ENCODE assay signal across 15 cellular contexts in genomic region chr2:71617266-71617665, GRCh38.
DNase-seq lines count a peak whose midpoint lies in the region; ATAC-seq lines count a peak whose summit lies in the region.
"Had no signal": no experiment of that assay in that cellular context is flagged by ENCODE, and none has a peak within 500 bp of the region (broad histone marks: within the 10 kb centered on the region; RNA-seq: fewer than 3 reads in every experiment).

No MANE protein-coding gene starts in this region.

- POLR2A ChIA-PET in activated CD4-positive, alpha-beta memory T cell treated with anti-CD3 and anti-CD28 coated beads, Interleukin-2, amount 10 ng/mL, durations not matched to agents 7 days and 5 days (lab: Charles Lee): no interaction called here
- POLR2A ChIA-PET in activated CD4-positive, alpha-beta memory T cell treated with anti-CD3 and anti-CD28 coated beads for 36 hours (lab: Charles Lee): no interaction called here

- CTCF ChIA-PET in activated CD4-positive, alpha-beta memory T cell treated with anti-CD3 and anti-CD28 coated beads, Interleukin-2, amount 10 ng/mL, durations not matched to agents 7 days and 5 days (lab: Charles Lee): no interaction called here
- CTCF ChIA-PET in activated CD4-positive, alpha-beta memory T cell treated with anti-CD3 and anti-CD28 coated beads for 36 hours (lab: Charles Lee): no interaction called here

- H3K79me1 ChIP-seq in trophoblast cell (ENCODE audit: low read length): no peaks in the 10 kb centered on the region

- DNase-seq in activated CD4-positive, alpha-beta memory T cell treated with anti-CD3 and anti-CD28 coated beads, Interleukin-2, amount 10 ng/mL, durations not matched to agents 7 days and 5 days: peak; percentile 9
- DNase-seq in activated CD4-positive, alpha-beta memory T cell treated with anti-CD3 and anti-CD28 coated beads for 36 hours: no peak
- DNase-seq in D341Med (ENCODE audit: low spot score): peak; percentile 4
- peak; percentile 1 for DNase-seq in iPS-NIHi11 (ENCODE audit: low spot score)
- DNase-seq in trophoblast cell: no peak
- DNase-seq in stimulated activated CD4-positive, alpha-beta T cell treated with anti-CD3 and anti-CD28 coated beads, Interleukin-12 subunit alpha, Interleukin-12 subunit beta, amount 100 ng/mL, for 4 hours: no peak
- DNase-seq: DMS79, NCI-H1105 treated with DMSO at 0.1 percent for 48 hours, NCI-H187, NCI-H69 had no signal

- no peak overlapping the region for H4K12ac ChIP-seq in trophoblast cell (ENCODE audit: low read depth, low read length)

- no peak overlapping the region for H3K4ac ChIP-seq in trophoblast cell (ENCODE audit: low read depth, low read length)

- no peak overlapping the region for H4K8ac ChIP-seq in trophoblast cell (ENCODE audit: low read depth, low read length)

- ATAC-seq in HG03159 (IDR thresholded peaks at IDR 0.05; ENCODE audit: unreplicated experiment) (no peak), HG03095 (IDR thresholded peaks at IDR 0.05; ENCODE audit: unreplicated experiment) (no peak)
- ATAC-seq: CD8-positive, alpha-beta T cell had no signal

- no peaks in the 10 kb centered on the region for H3K36me3 Mint-ChIP-seq in activated CD4-positive, alpha-beta memory T cell treated with anti-CD3 and anti-CD28 coated beads, Interleukin-2, amount 10 ng/mL, durations not matched to agents 7 days and 5 days (ENCODE audit: low read depth)
- no peaks in the 10 kb centered on the region for H3K36me3 Mint-ChIP-seq in activated CD4-positive, alpha-beta memory T cell treated with anti-CD3 and anti-CD28 coated beads for 36 hours
- H3K36me3 Mint-ChIP-seq: CD8-positive, alpha-beta T cell had no signal

- H3K27ac ChIP-seq in trophoblast cell (ENCODE audit: low read depth, low read length): no peak overlapping the region
- H3K27ac ChIP-seq: BLaER1 had no signal

- H3K4me3 Mint-ChIP-seq in activated CD4-positive, alpha-beta memory T cell treated with anti-CD3 and anti-CD28 coated beads, Interleukin-2, amount 10 ng/mL, durations not matched to agents 7 days and 5 days: no peak overlapping the region
- H3K4me3 Mint-ChIP-seq in activated CD4-positive, alpha-beta memory T cell treated with anti-CD3 and anti-CD28 coated beads for 36 hours: no peak overlapping the region
- H3K4me3 Mint-ChIP-seq: CD8-positive, alpha-beta T cell had no signal

- no peak overlapping the region for H3K14ac ChIP-seq in trophoblast cell (ENCODE audit: low read length)

- peaks cover 0 to 8% of the 10 kb centered on the region in 2 experiments for H3K36me3 ChIP-seq in trophoblast cell (ENCODE audit: control insufficient read depth in 1 of 2, insufficient read depth in 2 of 2, low read length in 2 of 2)
- H3K36me3 ChIP-seq: BLaER1, HAP-1 had no signal

- H2AFZ ChIP-seq in trophoblast cell (ENCODE audit: insufficient read depth, low read length, poor library complexity): no peak overlapping the region

- no peaks in the 10 kb centered on the region for H3K27me3 Mint-ChIP-seq in activated CD4-positive, alpha-beta memory T cell treated with anti-CD3 and anti-CD28 coated beads, Interleukin-2, amount 10 ng/mL, durations not matched to agents 7 days and 5 days
- peaks cover 3% of the 10 kb centered on the region for H3K27me3 Mint-ChIP-seq in activated CD4-positive, alpha-beta memory T cell treated with anti-CD3 and anti-CD28 coated beads for 36 hours

- no peak overlapping the region for H3K18ac ChIP-seq in trophoblast cell (ENCODE audit: low read length)

- no peak overlapping the region for H4K91ac ChIP-seq in trophoblast cell (ENCODE audit: low read depth, low read length)

- H2AK5ac ChIP-seq in trophoblast cell (ENCODE audit: low read length): no peak overlapping the region

- H2BK12ac ChIP-seq in trophoblast cell (ENCODE audit: low read length): no peak overlapping the region

- no peak overlapping the region for H3K27ac Mint-ChIP-seq in activated CD4-positive, alpha-beta memory T cell treated with anti-CD3 and anti-CD28 coated beads, Interleukin-2, amount 10 ng/mL, durations not matched to agents 7 days and 5 days
- H3K27ac Mint-ChIP-seq in activated CD4-positive, alpha-beta memory T cell treated with anti-CD3 and anti-CD28 coated beads for 36 hours: no peak overlapping the region
- H3K27ac Mint-ChIP-seq: CD8-positive, alpha-beta T cell had no signal

- no peaks in the 10 kb centered on the region for H3K9me3 Mint-ChIP-seq in activated CD4-positive, alpha-beta memory T cell treated with anti-CD3 and anti-CD28 coated beads, Interleukin-2, amount 10 ng/mL, durations not matched to agents 7 days and 5 days
- no peaks in the 10 kb centered on the region for H3K9me3 Mint-ChIP-seq in activated CD4-positive, alpha-beta memory T cell treated with anti-CD3 and anti-CD28 coated beads for 36 hours
- H3K9me3 Mint-ChIP-seq: CD8-positive, alpha-beta T cell had no signal

- no peak overlapping the region for H2BK120ac ChIP-seq in trophoblast cell (ENCODE audit: insufficient read depth, low read length, poor library complexity)

- peaks cover 7% of the 10 kb centered on the region for H3K9me3 ChIP-seq in trophoblast cell (ENCODE audit: insufficient read depth, low read depth, low read length)
- H3K9me3 ChIP-seq: BLaER1, HAP-1 had no signal

- H3K23ac ChIP-seq in trophoblast cell (ENCODE audit: low read length): no peak overlapping the region

- H3K79me2 ChIP-seq in trophoblast cell (ENCODE audit: control insufficient read depth, insufficient read depth, low read length, poor library complexity): no peaks in the 10 kb centered on the region

- intact Hi-C loops in activated CD4-positive, alpha-beta memory T cell treated with anti-CD3 and anti-CD28 coated beads for 36 hours (cut with micrococcal nuclease): no loop called here

- H3K27me3 ChIP-seq in trophoblast cell (ENCODE audit: insufficient read depth, low read length): no peaks in the 10 kb centered on the region
- H3K27me3 ChIP-seq: BLaER1 had no signal

- no CpG with 5 or more reads among the region's 5 CpGs for WGBS in trophoblast cell (ENCODE audit: extremely low coverage, insufficient coverage, insufficient read length)

- peak overlapping the region; percentile 53 for H3K4me3 ChIP-seq in trophoblast cell (ENCODE audit: low read depth, low read length)
- H3K4me3 ChIP-seq: BLaER1, HAP-1 had no signal

- H3K4me1 ChIP-seq in trophoblast cell (ENCODE audit: control insufficient read depth in 1 of 2, insufficient read depth in 2 of 2, low read length in 2 of 2): no peaks in the 10 kb centered on the region
- H3K4me1 ChIP-seq: HAP-1 had no signal

- no peak overlapping the region for H3K4me2 ChIP-seq in trophoblast cell (ENCODE audit: low read length)
- H3K4me2 ChIP-seq: BLaER1 had no signal

- no peak overlapping the region for H2BK5ac ChIP-seq in trophoblast cell (ENCODE audit: low read depth, low read length, poor library complexity)

- no peaks in the 10 kb centered on the region for H3K4me1 Mint-ChIP-seq in activated CD4-positive, alpha-beta memory T cell treated with anti-CD3 and anti-CD28 coated beads, Interleukin-2, amount 10 ng/mL, durations not matched to agents 7 days and 5 days
- no peaks in the 10 kb centered on the region for H3K4me1 Mint-ChIP-seq in activated CD4-positive, alpha-beta memory T cell treated with anti-CD3 and anti-CD28 coated beads for 36 hours (ENCODE audit: low read depth)

- no peak overlapping the region for H3K9ac ChIP-seq in trophoblast cell (ENCODE audit: low read length)
- H3K9ac ChIP-seq: BLaER1 had no signal

Comparison
In these comparisons a context has a peak if more than half of its experiments do, and no peak if none do; other contexts are left out.
1. DNase-seq: peak in activated CD4-positive, alpha-beta memory T cell treated with anti-CD3 and anti-CD28 coated beads, Interleukin-2, amount 10 ng/mL, durations not matched to agents 7 days and 5 days (single experiment), D341Med (single experiment) and iPS-NIHi11 (single experiment); none in activated CD4-positive, alpha-beta memory T cell treated with anti-CD3 and anti-CD28 coated beads for 36 hours (single experiment), trophoblast cell (0 of 2) and stimulated activated CD4-positive, alpha-beta T cell treated with anti-CD3 and anti-CD28 coated beads, Interleukin-12 subunit alpha, Interleukin-12 subunit beta, amount 100 ng/mL, for 4 hours (single experiment).